ENCODE assay signal across 33 cellular contexts in the genomic region with DNA sequence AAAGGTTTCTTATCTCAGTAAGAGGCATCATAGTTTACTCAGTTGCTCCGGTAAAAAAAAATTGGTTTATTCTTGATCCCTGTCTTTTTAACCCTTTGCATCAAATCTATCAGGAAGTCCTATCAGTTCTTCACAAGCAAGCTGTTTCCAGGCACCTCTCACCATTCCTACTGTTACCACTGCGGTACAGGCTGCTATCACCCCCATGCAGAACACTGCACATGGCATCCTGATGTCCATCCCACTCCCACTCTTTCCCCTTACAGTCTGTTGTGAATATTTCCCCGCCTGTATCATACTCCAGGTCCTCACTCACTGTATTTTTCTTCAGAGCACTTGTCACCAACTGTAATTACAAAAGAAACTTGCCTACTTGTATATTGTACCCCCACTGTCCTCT. TPM values are rescaled to one million over a fixed set of nuclear protein-coding genes. Genes with fewer than 3 reads are reported as not detected.
"Had no signal": no experiment of that assay in that cellular context is flagged by ENCODE, and none has a peak within 500 bp of the region (broad histone marks: within the 10 kb centered on the region; RNA-seq: fewer than 3 reads in every experiment).

No MANE protein-coding gene starts in this region.

- H3K27me3 ChIP-seq: colonic mucosa, gastrocnemius medialis had no signal

- H3K36me3 ChIP-seq: colonic mucosa, esophagus muscularis mucosa, esophagus squamous epithelium, gastrocnemius medialis, gastroesophageal sphincter, heart left ventricle, heart right ventricle had no signal

- H3K9me3 ChIP-seq: colonic mucosa, esophagus muscularis mucosa, esophagus squamous epithelium, gastrocnemius medialis, gastroesophageal sphincter, heart left ventricle, heart right ventricle had no signal

- H3K27ac Mint-ChIP-seq: dendritic cell treated with granulocyte-macrophage colony-stimulating factor and Interleukin-4, amounts not matched to agents 40 ng/mL and 50 ng/mL, for 4 days; effector memory CD8-positive, alpha-beta T cell; endodermal cell had no signal

- H3K9me3 Mint-ChIP-seq: dendritic cell treated with granulocyte-macrophage colony-stimulating factor and Interleukin-4, amounts not matched to agents 40 ng/mL and 50 ng/mL, for 4 days; effector memory CD8-positive, alpha-beta T cell; endodermal cell had no signal

- H3K4me1 Mint-ChIP-seq: endodermal cell had no signal

- H2AFZ ChIP-seq: hepatocyte had no signal

- H3K4me1 ChIP-seq: colonic mucosa, foreskin keratinocyte had no signal

- H3K4me2 ChIP-seq: hepatocyte had no signal

- H3K79me2 ChIP-seq: hepatocyte had no signal

- FAIRE-seq: endometrium, endothelial cell of umbilical vein, frontal cortex had no signal

- H3K4me3 ChIP-seq: colonic mucosa, coronary artery, dorsolateral prefrontal cortex, esophagus muscularis mucosa, esophagus squamous epithelium, gastrocnemius medialis, gastroesophageal sphincter, heart left ventricle, heart right ventricle, hepatocyte had no signal

- DNase-seq: colonic mucosa; cortex of kidney; dermis blood vessel endothelial cell; dorsolateral prefrontal cortex; effector CD4-positive, alpha-beta T cell; effector CD8-positive, alpha-beta T cell; effector memory CD4-positive, alpha-beta T cell; effector memory CD8-positive, alpha-beta T cell; endodermal cell; erythroblast; esophagus squamous epithelium; foreskin fibroblast; foreskin keratinocyte; foreskin melanocyte; gastrocnemius medialis; glutamatergic neuron; head of caudate nucleus; heart left ventricle; heart right ventricle; hippocampal formation had no signal

- H3K4me3 Mint-ChIP-seq: dendritic cell treated with granulocyte-macrophage colony-stimulating factor and Interleukin-4, amounts not matched to agents 40 ng/mL and 50 ng/mL, for 4 days; effector memory CD8-positive, alpha-beta T cell; endodermal cell had no signal

- ATAC-seq: effector memory CD8-positive, alpha-beta T cell; esophagus mucosa; foreskin keratinocyte; gastrocnemius medialis; gastroesophageal sphincter; heart left ventricle; heart right ventricle had no signal

- H3K27ac ChIP-seq: colonic mucosa, coronary artery, dorsolateral prefrontal cortex, epithelial cell of prostate, esophagus muscularis mucosa, esophagus squamous epithelium, foreskin keratinocyte, gastrocnemius medialis, gastroesophageal sphincter, heart left ventricle, heart right ventricle, hepatocyte had no signal

RNA-seq across cellular contexts. Expression of a gene that starts 40.0 kb away (rescaled TPM):
- total RNA-seq: endodermal cell, epithelial cell of proximal tubule, fibroblast of lung, fibroblast of villous mesenchyme, foreskin keratinocyte had no signal
- polyA plus RNA-seq: fibroblast of lung, foreskin keratinocyte had no signal
